11 cellular contexts compared by ENCODE assay signal in genomic region chr19:11596156-11596555, GRCh38. TPM values are rescaled to one million over a fixed set of nuclear protein-coding genes. Genes with fewer than 3 reads are reported as not detected.
DNase-seq lines count a peak whose midpoint lies in the region; ATAC-seq and TF ChIP-seq lines count a peak whose summit lies in the region.
"Had no signal": no experiment of that assay in that cellular context is flagged by ENCODE, and none has a peak within 500 bp of the region (broad histone marks: within the 10 kb centered on the region; RNA-seq: fewer than 3 reads in every experiment).

No MANE protein-coding gene starts in this region.

- peaks cover 8% of the 10 kb centered on the region; the same call in 1 of the 2 replicates for H3F3A ChIP-seq in PC-9 (ENCODE audit: insufficient read depth, low read depth)

- peaks cover 36% of the 10 kb centered on the region for H3K79me2 ChIP-seq in PC-9 (ENCODE audit: low read depth)

- H3K27ac ChIP-seq in PC-9 (no peak overlapping the region), spleen (peak overlapping the region in 6 of 8 donors; percentile 13 to 92 (median 89))

- no peaks in the 10 kb centered on the region for H3K27me3 Mint-ChIP-seq in activated CD4-positive, alpha-beta T cell treated with anti-CD3 and anti-CD28 coated beads for 36 hours
- no peaks in the 10 kb centered on the region for H3K27me3 Mint-ChIP-seq in effector memory CD8-positive, alpha-beta T cell

- peak overlapping the region; percentile 71 for H3K4me2 ChIP-seq in PC-9

- H4K20me1 ChIP-seq in PC-9 (ENCODE audit: insufficient read depth), result peaks cover 9% of the 10 kb centered on the region; the same call in 1 of the 2 replicates

- H3K36me3 Mint-ChIP-seq in activated CD4-positive, alpha-beta T cell treated with anti-CD3 and anti-CD28 coated beads for 36 hours (ENCODE audit: low read depth), result peaks cover 14% of the 10 kb centered on the region
- peaks cover 8% of the 10 kb centered on the region for H3K36me3 Mint-ChIP-seq in effector memory CD8-positive, alpha-beta T cell (ENCODE audit: insufficient read depth)

- no peak for ATAC-seq in activated CD4-positive, alpha-beta T cell treated with anti-CD3 and anti-CD28 coated beads for 36 hours
- no peak for ATAC-seq in effector memory CD8-positive, alpha-beta T cell (replicated peaks)
- ATAC-seq in HG02642 (IDR thresholded peaks at IDR 0.05; ENCODE audit: poor library complexity, unreplicated experiment), result no peak

- no peaks in the 10 kb centered on the region for H3K9me2 ChIP-seq in PC-9 (ENCODE audit: insufficient read depth)

- BruUV-seq in PC-9 (replicated peaks; lab: Mats Ljungman, UMichigan), result no TSS peak

- H3K4me3 ChIP-seq in PC-9, result no peak overlapping the region
- peak overlapping the region in 1 of 8 donors; percentile 77 for H3K4me3 ChIP-seq in spleen

- peaks cover 13% of the 10 kb centered on the region for H3K36me3 ChIP-seq in PC-9 (ENCODE audit: low read depth)
- no peaks in the 10 kb centered on the region for H3K36me3 ChIP-seq in spleen
- H3K36me3 ChIP-seq: neutrophil had no signal

- TF ChIP-seq POLR2A in spleen (IDR thresholded peaks at IDR 0.05), result no peak

- no peak overlapping the region for H2AFZ ChIP-seq in PC-9

- peaks cover 14% of the 10 kb centered on the region for H3K4me1 ChIP-seq in PC-9 (replicated peaks; ENCODE audit: insufficient read depth)
- H3K4me1 ChIP-seq in spleen, result peaks cover 9 to 48% (median 18%) of the 10 kb centered on the region in 6 donors

- H3K9me3 Mint-ChIP-seq in activated CD4-positive, alpha-beta T cell treated with anti-CD3 and anti-CD28 coated beads for 36 hours (ENCODE audit: low read depth), result no peaks in the 10 kb centered on the region
- H3K9me3 Mint-ChIP-seq in effector memory CD8-positive, alpha-beta T cell, result no peaks in the 10 kb centered on the region

- TF ChIP-seq CTCF in PC-9 (conservative IDR thresholded peaks at IDR 0.05), result no peak
- no peak for TF ChIP-seq CTCF in spleen (IDR thresholded peaks at IDR 0.05 in 8 of 11, conservative IDR thresholded peaks at IDR 0.05 in 3 of 11)

- H3K4me3 Mint-ChIP-seq in activated CD4-positive, alpha-beta T cell treated with anti-CD3 and anti-CD28 coated beads for 36 hours, result peak overlapping the region; percentile 48
- H3K4me3 Mint-ChIP-seq in effector memory CD8-positive, alpha-beta T cell, result peak overlapping the region; percentile 89 to 92

- H3K27me3 ChIP-seq in PC-9 (ENCODE audit: insufficient read depth, low read depth) (no peaks in the 10 kb centered on the region), spleen (replicated peaks in 1 of 7) (no peaks in the 10 kb centered on the region)
- H3K27me3 ChIP-seq: neutrophil had no signal

- intact Hi-C loops in activated CD4-positive, alpha-beta T cell treated with anti-CD3 and anti-CD28 coated beads for 36 hours (cut with DNase I, micrococcal nuclease), result loop anchor here in 1 of 2 experiments (2.0 to 10.0 kb wide), 4 partner anchors 59 to 631 kb away; partner anchors contain the start of genes SMARCA4, SWSAP1 and ZNF441
- intact Hi-C loops in PC-9 (cut with micrococcal nuclease; ENCODE audit: unreplicated experiment), result no loop called here
- intact Hi-C loops in spleen (cut with DNase I; ENCODE audit: low total_unique reads), result no loop called here

- H3K9me3 ChIP-seq in PC-9 (ENCODE audit: insufficient read depth, low read depth), result no peaks in the 10 kb centered on the region
- H3K9me3 ChIP-seq in spleen, result no peaks in the 10 kb centered on the region
- H3K9me3 ChIP-seq: neutrophil had no signal

- no peak overlapping the region for H3K27ac Mint-ChIP-seq in activated CD4-positive, alpha-beta T cell treated with anti-CD3 and anti-CD28 coated beads for 36 hours
- H3K27ac Mint-ChIP-seq in effector memory CD8-positive, alpha-beta T cell, result peak overlapping the region in 1 of 2 donors; percentile 94

- 61 to 83% (median 74%) methylated on average over 10 of the region's 10 CpGs for WGBS in spleen, 5 donors

- H3K4me1 Mint-ChIP-seq in activated CD4-positive, alpha-beta T cell treated with anti-CD3 and anti-CD28 coated beads for 36 hours, result peaks cover 30% of the 10 kb centered on the region
- H3K4me1 Mint-ChIP-seq in effector memory CD8-positive, alpha-beta T cell (ENCODE audit: low read depth in 2 of 2), result peaks cover 10 to 12% of the 10 kb centered on the region in 2 donors

- DNase-seq in activated CD4-positive, alpha-beta T cell treated with anti-CD3 and anti-CD28 coated beads for 36 hours, result no peak
- DNase-seq in activated CD4-positive, alpha-beta T cell treated with anti-CD3 and anti-CD28 coated beads, Interleukin-2, amount 50 U/mL, for 4 hours, result no peak
- DNase-seq in PC-9 (no peak), spleen (no peak), RKO (ENCODE audit: low spot score) (no peak)
- DNase-seq in effector memory CD8-positive, alpha-beta T cell, result no peak
- DNase-seq in stimulated activated CD4-positive, alpha-beta T cell treated with anti-CD3 and anti-CD28 coated beads, Interleukin-4, amount 100 ng/mL, for 1 hour, result no peak
- DNase-seq: NCI-H2171 had no signal

- POLR2A ChIA-PET in activated CD4-positive, alpha-beta T cell treated with anti-CD3 and anti-CD28 coated beads for 36 hours (lab: Charles Lee), result interaction anchor here (1.5 kb wide), 1 partner anchor 15 kb away, joined by 6 read pairs; no protein-coding TSS in a partner anchor
- POLR2A ChIA-PET in PC-9 (lab: Charles Lee; ENCODE audit: unreplicated experiment), result interaction anchor here (0.7 kb wide), 2 partner anchors 44 to 250 kb away, joined by 3 to 4 read pairs; partner anchors contain the start of gene TMEM205

- CTCF ChIA-PET in activated CD4-positive, alpha-beta T cell treated with anti-CD3 and anti-CD28 coated beads for 36 hours (lab: Charles Lee), result interaction anchor here (0.5 kb wide), 1 partner anchor 503 kb away, joined by 3 read pairs; no protein-coding TSS in a partner anchor
- CTCF ChIA-PET in PC-9 (lab: Charles Lee), result no interaction called here

RNA-seq across cellular contexts. Expression of gene ZNF627, which starts 1.1 kb away (rescaled TPM):
- total RNA-seq in activated CD4-positive, alpha-beta T cell treated with anti-CD3 and anti-CD28 coated beads for 36 hours, result 1 to 10 TPM; 6.4 to 6.7 TPM
- total RNA-seq in PC-9 (2021) (11.4 and 12.6 TPM in 2 replicates), spleen (10 to 100 TPM; 11.6 to 14.5 (median 12.9) TPM)
- 1 to 10 TPM; 4.5 to 8.6 (median 8.1) TPM for polyA plus RNA-seq in spleen

RNA-seq across cellular contexts. Expression of gene ACP5, which starts 18.7 kb away (rescaled TPM):
- 10 to 100 TPM; 10.3 to 12.4 TPM for total RNA-seq in activated CD4-positive, alpha-beta T cell treated with anti-CD3 and anti-CD28 coated beads for 36 hours
- 3.5 and 6.6 TPM in 2 replicates for total RNA-seq in PC-9 (2021)
- 10 to 100 TPM; 41.7 to 74.4 (median 64.5) TPM for total RNA-seq in spleen
- polyA plus RNA-seq in spleen, result 100 to 1,000 TPM in 2 of 3 donors, 10 to 100 TPM in 1; 91.6 to 332 (median 200) TPM

RNA-seq across cellular contexts. Expression of gene ELOF1, which starts 37.1 kb away (rescaled TPM):
- 10 to 100 TPM; 48.0 to 53.7 TPM for total RNA-seq in activated CD4-positive, alpha-beta T cell treated with anti-CD3 and anti-CD28 coated beads for 36 hours
- total RNA-seq in PC-9 (2021), result 65.5 and 68.7 TPM in 2 replicates
- total RNA-seq in spleen, result 10 to 100 TPM; 21.8 to 44.6 (median 36.3) TPM
- 10 to 100 TPM; 63.1 to 77.1 (median 67.8) TPM for polyA plus RNA-seq in spleen

RNA-seq across cellular contexts. Expression of gene CNN1, which starts 57.5 kb away (rescaled TPM):
- total RNA-seq in activated CD4-positive, alpha-beta T cell treated with anti-CD3 and anti-CD28 coated beads for 36 hours, result not detected
- total RNA-seq in PC-9 (2021) (0.44 TPM in 1 of 2 replicates, not detected in the other), spleen (1 to 10 TPM; 1.5 to 9.7 (median 7.7) TPM)
- 10 to 100 TPM in 2 of 3 donors, 1 to 10 TPM in 1; 5.3 to 13.0 (median 12.6) TPM for polyA plus RNA-seq in spleen
- total RNA-seq: bronchial epithelial cell had no signal
